In the genomic region with DNA sequence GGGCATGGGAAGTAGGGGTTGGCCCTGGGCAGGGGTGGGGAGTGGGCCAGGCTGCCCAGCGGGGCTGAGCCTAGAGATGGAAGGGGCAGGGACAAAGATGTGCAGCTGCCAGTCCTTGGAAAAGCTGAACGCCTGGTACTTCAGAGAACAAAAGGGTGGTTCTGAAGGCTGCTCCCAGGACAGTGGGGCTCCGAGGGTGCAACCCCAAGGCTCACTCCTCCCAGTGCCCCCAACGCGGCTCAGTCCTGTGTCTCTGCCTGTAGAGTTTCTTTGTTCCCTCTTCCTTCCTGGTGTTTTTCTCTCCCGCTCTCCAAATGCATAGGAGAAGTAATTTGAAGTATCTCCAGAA, we compare ENCODE assay signal across 1 cellular context.
TF ChIP-seq lines count a peak whose summit lies in the region.

No MANE protein-coding gene starts in this region.

TF ChIP-seq in HepG2, 621 proteins besides CTCF, POLR2A, EP300 and RAD21:
- TF ChIP-seq ZNF792 (CRISPR knock-in tag; IDR thresholded peaks at IDR 0.05) (no peak), U2AF2 (IDR thresholded peaks at IDR 0.05; ENCODE audit: low read depth, low read length) (no peak), PAX8 (CRISPR knock-in tag; IDR thresholded peaks at IDR 0.05; ENCODE audit: borderline replicate concordance) (no peak), PHB2 (IDR thresholded peaks at IDR 0.05; ENCODE audit: partially characterized antibody) (no peak), PHF5A (CRISPR knock-in tag; IDR thresholded peaks at IDR 0.05; ENCODE audit: low read depth, unreplicated experiment) (no peak), SMARCE1 (IDR thresholded peaks at IDR 0.05; ENCODE audit: borderline replicate concordance) (no peak), IRF2 (CRISPR knock-in tag; IDR thresholded peaks at IDR 0.05) (no peak)
- TF ChIP-seq, protein P1, sequence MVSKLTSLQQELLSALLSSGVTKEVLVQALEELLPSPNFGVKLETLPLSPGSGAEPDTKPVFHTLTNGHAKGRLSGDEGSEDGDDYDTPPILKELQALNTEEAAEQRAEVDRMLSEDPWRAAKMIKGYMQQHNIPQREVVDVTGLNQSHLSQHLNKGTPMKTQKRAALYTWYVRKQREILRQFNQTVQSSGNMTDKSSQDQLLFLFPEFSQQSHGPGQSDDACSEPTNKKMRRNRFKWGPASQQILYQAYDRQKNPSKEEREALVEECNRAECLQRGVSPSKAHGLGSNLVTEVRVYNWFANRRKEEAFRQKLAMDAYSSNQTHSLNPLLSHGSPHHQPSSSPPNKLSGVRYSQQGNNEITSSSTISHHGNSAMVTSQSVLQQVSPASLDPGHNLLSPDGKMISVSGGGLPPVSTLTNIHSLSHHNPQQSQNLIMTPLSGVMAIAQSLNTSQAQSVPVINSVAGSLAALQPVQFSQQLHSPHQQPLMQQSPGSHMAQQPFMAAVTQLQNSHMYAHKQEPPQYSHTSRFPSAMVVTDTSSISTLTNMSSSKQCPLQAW (CRISPR knock-in tag; IDR thresholded peaks at IDR 0.05) = no peak
- TF ChIP-seq, protein P2, sequence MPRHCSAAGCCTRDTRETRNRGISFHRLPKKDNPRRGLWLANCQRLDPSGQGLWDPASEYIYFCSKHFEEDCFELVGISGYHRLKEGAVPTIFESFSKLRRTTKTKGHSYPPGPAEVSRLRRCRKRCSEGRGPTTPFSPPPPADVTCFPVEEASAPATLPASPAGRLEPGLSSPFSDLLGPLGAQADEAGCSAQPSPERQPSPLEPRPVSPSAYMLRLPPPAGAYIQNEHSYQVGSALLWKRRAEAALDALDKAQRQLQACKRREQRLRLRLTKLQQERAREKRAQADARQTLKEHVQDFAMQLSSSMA (CRISPR knock-in tag; IDR thresholded peaks at IDR 0.05) = no peak
